ENCODE assay signal across 9 cellular contexts in the genomic region with DNA sequence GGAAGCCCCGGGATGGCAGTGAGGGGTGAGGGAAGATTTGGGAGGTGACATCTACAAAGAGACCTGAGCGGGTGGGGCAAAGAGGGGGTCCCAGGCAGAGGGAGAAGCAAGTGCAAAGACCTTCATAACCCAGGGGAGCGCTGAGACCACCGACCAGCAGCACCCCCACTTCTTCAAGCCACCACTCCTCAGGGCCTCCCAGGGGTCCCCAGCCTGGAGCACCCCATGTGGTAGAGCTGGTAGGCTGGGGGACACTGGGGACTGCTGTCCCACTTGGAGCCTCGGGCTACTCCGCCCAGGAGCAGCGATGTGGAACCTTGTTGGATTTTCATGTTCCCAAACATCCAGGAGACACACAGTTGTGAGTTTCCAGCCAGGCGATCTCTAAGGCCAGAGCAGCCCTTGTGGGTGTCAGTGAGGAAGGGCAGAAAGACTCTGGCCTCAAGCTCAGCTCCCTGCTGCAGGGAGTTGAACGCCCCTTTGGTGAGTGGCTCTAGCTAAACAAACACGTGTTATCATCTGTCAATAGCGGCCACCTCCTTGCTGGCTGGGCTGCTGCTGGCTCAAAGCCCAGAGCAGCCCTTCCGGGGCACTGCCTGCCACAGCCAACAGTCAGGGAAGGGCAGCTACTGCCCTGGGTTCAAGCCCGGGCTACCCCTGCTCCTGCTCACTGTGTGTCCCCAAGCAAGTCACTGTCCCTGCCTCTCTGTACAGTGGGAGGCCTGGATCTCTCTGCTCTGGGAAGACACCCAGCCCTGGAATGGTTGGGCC. TPM values are rescaled to one million over a fixed set of nuclear protein-coding genes. Genes with fewer than 3 reads are reported as not detected.
A peak's percentile ranks its signal among the peaks of the same experiment; 100 is the strongest.
DNase-seq lines count a peak whose midpoint lies in the region; ATAC-seq, FAIRE-seq and TF ChIP-seq lines count a peak whose summit lies in the region.
"Had no signal": no experiment of that assay in that cellular context is flagged by ENCODE, and none has a peak within 500 bp of the region (broad histone marks: within the 10 kb centered on the region; RNA-seq: fewer than 3 reads in every experiment).

No MANE protein-coding gene starts in this region.

- no peak overlapping the region for H3K4me3 ChIP-seq in kidney (ENCODE audit: low read length in 2 of 2)

- DNase-seq in A172 (ENCODE audit: low spot score) (peak; percentile 30), KBM-7 (peak; percentile 54), SK-N-DZ (ENCODE audit: low spot score) (peak; percentile 27), kidney (no peak)
- no peak for DNase-seq in activated CD4-positive, alpha-beta T cell treated with anti-CD3 and anti-CD28 coated beads for 1 hour

- no peak for ATAC-seq in HG02798 (IDR thresholded peaks at IDR 0.05; ENCODE audit: poor library complexity, unreplicated experiment)
- no peak for ATAC-seq in HG02938 (IDR thresholded peaks at IDR 0.05; ENCODE audit: unreplicated experiment)
- ATAC-seq in GM19455 (IDR thresholded peaks at IDR 0.05; ENCODE audit: unreplicated experiment), result no peak

- H3K36me3 ChIP-seq in kidney (ENCODE audit: control insufficient read depth in 1 of 2, insufficient read depth in 2 of 2, low read length in 2 of 2), result no peaks in the 10 kb centered on the region

- H3K9me3 ChIP-seq in kidney (ENCODE audit: control insufficient read depth in 1 of 2, low read length in 2 of 2), result no peaks in the 10 kb centered on the region

- H3K4me1 ChIP-seq in kidney (ENCODE audit: control insufficient read depth in 1 of 2, insufficient read depth in 1 of 2, low read depth in 1 of 2, low read length in 2 of 2), result peaks cover 12 to 16% of the 10 kb centered on the region in 2 donors

- no peak for TF ChIP-seq CTCF in kidney (IDR thresholded peaks at IDR 0.05; ENCODE audit: borderline replicate concordance, extremely low read depth, insufficient read depth)

- intact Hi-C loops in kidney (cut with DNase I), result no loop called here

- H3K27ac ChIP-seq in kidney (ENCODE audit: low read depth in 2 of 2, low read length in 2 of 2), result peak overlapping the region; percentile 84 to 85

- no peak for FAIRE-seq in kidney (lab: Jason Lieb, UNC)
- FAIRE-seq: islet of Langerhans had no signal

- H3K9ac ChIP-seq in kidney (ENCODE audit: low read length in 2 of 2), result peak overlapping the region in 1 of 2 donors; percentile 69

- in situ Hi-C loops in KBM-7 (cut with MboI; ENCODE audit: low pct_unique_long_range_greater_than_20kb, low sequenced_read_pairs), result no loop called here

RNA-seq across cellular contexts. Expression of a gene that starts 25.7 kb away (rescaled TPM):
- 18.6 and 26.9 TPM in 2 replicates for total RNA-seq in A172 (2014; rRNA removed; shearing (Covaris generic))
- polyA plus RNA-seq in SK-N-DZ (2014; cell fraction: cytosol; rRNA removed), result 38.9 and 43.1 TPM in 2 replicates
- polyA plus RNA-seq in SK-N-DZ (2014; cell fraction: nucleus; rRNA removed), result 52.3 and 76.0 TPM in 2 replicates
- total RNA-seq in kidney, result 26.3 TPM
- 23.2 TPM for polyA plus RNA-seq in kidney (ENCODE audit: insufficient read depth, low read depth, low replicate concordance)

Comparison
In these comparisons a context has a peak if more than half of its experiments do, and no peak if none do; other contexts are left out.
1. DNase-seq: peak in A172 (single experiment), KBM-7 (single experiment) and SK-N-DZ (single experiment); none in kidney (single experiment) and activated CD4-positive, alpha-beta T cell treated with anti-CD3 and anti-CD28 coated beads for 1 hour (single experiment).